2 cellular contexts compared by ENCODE assay signal in genomic region chrX:18944482-18944881, GRCh38.
TF ChIP-seq lines count a peak whose summit lies in the region.

No MANE protein-coding gene starts in this region.

TF ChIP-seq in liver, 16 proteins besides CTCF, POLR2A, EP300 and RAD21 (continued from another document):
- no peak for TF ChIP-seq SP1 (IDR thresholded peaks at IDR 0.05)
- peak in 1 of 2 donors; percentile 45 for TF ChIP-seq RXRA (IDR thresholded peaks at IDR 0.05)
TF ChIP-seq in liver: peak in this region for 2.

TF ChIP-seq in HepG2, 621 proteins besides CTCF, POLR2A, EP300 and RAD21:
- TF ChIP-seq ZEB1 (IDR thresholded peaks at IDR 0.05; ENCODE audit: insufficient replicate concordance, low read depth) (no peak), ZNF335 (CRISPR knock-in tag; IDR thresholded peaks at IDR 0.05) (no peak), NCOA5 (CRISPR knock-in tag; IDR thresholded peaks at IDR 0.05) (no peak), ZNF639 (CRISPR knock-in tag; conservative IDR thresholded peaks at IDR 0.05) (no peak), ZNF772 (CRISPR knock-in tag; IDR thresholded peaks at IDR 0.05) (no peak), KAT7 (CRISPR knock-in tag; IDR thresholded peaks at IDR 0.05; ENCODE audit: borderline replicate concordance) (no peak), NFE2 (CRISPR knock-in tag; IDR thresholded peaks at IDR 0.05) (no peak), ZNF570 (CRISPR knock-in tag; IDR thresholded peaks at IDR 0.05; ENCODE audit: borderline replicate concordance) (no peak)
TF ChIP-seq in HepG2: peak in this region for 0.
